In the genomic region with DNA sequence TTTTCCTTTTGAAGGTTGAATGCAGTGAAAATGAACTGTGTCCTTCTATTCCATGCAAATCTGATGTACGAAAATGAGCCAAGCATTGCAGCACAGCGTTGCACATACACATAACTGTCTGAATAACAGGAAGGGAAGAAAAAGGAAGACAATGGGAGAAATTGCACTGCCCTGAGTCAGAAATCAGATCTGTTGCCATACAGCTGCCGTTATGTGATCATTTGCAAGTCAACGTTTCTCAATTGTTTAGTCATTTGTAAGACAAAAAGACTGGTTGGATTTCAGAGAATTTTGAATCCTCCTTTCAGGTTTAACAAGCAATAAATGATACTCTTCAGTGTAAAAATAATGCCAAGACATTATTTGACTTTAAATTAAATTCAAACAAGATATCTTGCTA, we compare ENCODE assay signal across 16 cellular contexts.
A peak's percentile ranks its signal among the peaks of the same experiment; 100 is the strongest.
DNase-seq lines count a peak whose midpoint lies in the region; FAIRE-seq and TF ChIP-seq lines count a peak whose summit lies in the region.
"Had no signal": no experiment of that assay in that cellular context is flagged by ENCODE, and none has a peak within 500 bp of the region (broad histone marks: within the 10 kb centered on the region; RNA-seq: fewer than 3 reads in every experiment).

No MANE protein-coding gene starts in this region.

- H3K27ac ChIP-seq in H1 (ENCODE audit: low read depth, low read length), result no peak overlapping the region
- no peak overlapping the region for H3K27ac ChIP-seq in mesenchymal stem cell (ENCODE audit: low read length, poor library complexity, severe bottlenecking)
- H3K27ac ChIP-seq: WERI-Rb-1 had no signal

- H3K4ac ChIP-seq in H1 (replicated peaks; ENCODE audit: insufficient read length, low read depth, low read length) (no peak overlapping the region), mesenchymal stem cell (ENCODE audit: low read depth in 1 of 2, low read length in 2 of 2) (no peak overlapping the region)

- H4K5ac ChIP-seq in H1 (ENCODE audit: insufficient read length, low read depth, low read length), result no peak overlapping the region

- no peak overlapping the region for H3K56ac ChIP-seq in H1 (replicated peaks; ENCODE audit: insufficient read length, low read depth, low read length)

- H3K4me2 ChIP-seq in H1 (ENCODE audit: insufficient read depth in 1 of 2, low read depth in 2 of 2, low read length in 2 of 2) (peak overlapping the region; percentile 44 to 54; a peak in 3 of 4 replicates), mesenchymal stem cell (ENCODE audit: low read length, poor library complexity, severe bottlenecking) (no peak overlapping the region)

- H3K27me3 ChIP-seq in MG63 (no peaks in the 10 kb centered on the region), H1 (replicated peaks in 1 of 4; ENCODE audit: control insufficient read depth in 3 of 4, extremely low read depth in 1 of 4, insufficient read depth in 3 of 4, low read length in 3 of 4) (no peaks in the 10 kb centered on the region), mesenchymal stem cell (ENCODE audit: control insufficient read depth in 1 of 2, insufficient read depth in 1 of 2, low read length in 2 of 2) (no peaks in the 10 kb centered on the region)

- FAIRE-seq in H1 (lab: Jason Lieb, UNC), result no peak
- FAIRE-seq: GM12891 had no signal

- H3K4me1 ChIP-seq in H1 (replicated peaks in 1 of 4; ENCODE audit: control insufficient read depth in 3 of 4, insufficient read depth in 4 of 4, low read length in 3 of 4) (peaks cover 4 to 7% (median 6%) of the 10 kb centered on the region in 4 experiments), mesenchymal stem cell (ENCODE audit: control insufficient read depth, insufficient read depth, low read depth, low read length) (no peaks in the 10 kb centered on the region)

- H3K18ac ChIP-seq in H1 (ENCODE audit: extremely low read depth, low read length), result no peak overlapping the region
- H3K18ac ChIP-seq in mesenchymal stem cell (ENCODE audit: low read depth in 1 of 2, low read length in 2 of 2), result no peak overlapping the region

- no peak overlapping the region for H2BK15ac ChIP-seq in H1 (ENCODE audit: low read length)
- H2BK15ac ChIP-seq in mesenchymal stem cell (ENCODE audit: low read depth, poor library complexity, severe bottlenecking), result no peak overlapping the region

- H4K8ac ChIP-seq in H1 (ENCODE audit: extremely low read depth, insufficient read depth, low read length) (no peak overlapping the region), mesenchymal stem cell (ENCODE audit: low read length) (no peak overlapping the region)

- H3K9ac ChIP-seq in H1 (replicated peaks in 1 of 4; ENCODE audit: extremely low read depth in 1 of 4, low read depth in 3 of 4, low read length in 3 of 4), result no peak overlapping the region
- peak overlapping the region; percentile 69 for H3K9ac ChIP-seq in mesenchymal stem cell (ENCODE audit: low read length)

- H2BK12ac ChIP-seq in H1 (ENCODE audit: low read depth, low read length) (no peak overlapping the region), mesenchymal stem cell (ENCODE audit: low read length in 2 of 2) (no peak overlapping the region)

- H2AK5ac ChIP-seq in H1 (ENCODE audit: low read depth, low read length) (no peak overlapping the region), mesenchymal stem cell (ENCODE audit: low read length, severe bottlenecking) (no peak overlapping the region)

- H2AFZ ChIP-seq in H1 (ENCODE audit: low read length) (no peak overlapping the region), mesenchymal stem cell (ENCODE audit: low read depth, low read length) (no peak overlapping the region)

- no peak overlapping the region for H3K14ac ChIP-seq in H1 (ENCODE audit: insufficient read length)
- H3K14ac ChIP-seq in mesenchymal stem cell (ENCODE audit: low read length in 2 of 2), result no peak overlapping the region

- TF ChIP-seq CTCF in AG10803 (conservative IDR thresholded peaks at IDR 0.05; ENCODE audit: low read length), result no peak
- no peak for TF ChIP-seq CTCF in H1 (IDR thresholded peaks at IDR 0.05; ENCODE audit: control extremely low read depth in 1 of 3, insufficient read depth in 1 of 3, low read depth in 1 of 3, low read length in 3 of 3)

- 40% methylated on average over 4 of the region's 4 CpGs; no CpG with 5 or more reads in 1 of the 2 experiments for WGBS in H1 (ENCODE audit: extremely low coverage in 1 of 2, insufficient coverage in 1 of 2, insufficient read length in 1 of 2, insufficient replicate concordance in 2 of 2, low coverage in 1 of 2, low lambda C conversion rate in 2 of 2, missing lambda C conversion rate in 1 of 2), 2 experiments
- WGBS in mesenchymal stem cell, result 49% methylated on average over 4 of the region's 4 CpGs

- DNase-seq in AG10803 (ENCODE audit: low read depth) (peak; percentile 80), MG63 (peak; percentile 6), H1 (ENCODE audit: low read depth in 1 of 2, low spot score in 2 of 2) (peak in 1 of 2 experiments; percentile 10), mesenchymal stem cell (peak; percentile 29), cerebellar nuclear complex (lab: John Stamatoyannopoulos, UW) (no peak), anterior cingulate cortex (lab: John Stamatoyannopoulos, UW) (no peak), NCI-H226 (no peak), NOMO-1 treated with DMSO at 0.1 percent for 48 hours (lab: John Stamatoyannopoulos, UW; ENCODE audit: unreplicated experiment) (no peak)
- DNase-seq: cortex of kidney; glutamatergic neuron; NCI-H1105 treated with DMSO at 0.1 percent for 48 hours; NCI-H510A treated with DMSO at 0.1 percent for 48 hours; stimulated activated CD4-positive, alpha-beta T cell treated with anti-CD3 and anti-CD28 coated beads, Interleukin-2, amount 100 ng/mL, for 48 hours; WERI-Rb-1 had no signal

- no peak overlapping the region for H4K91ac ChIP-seq in H1 (replicated peaks; ENCODE audit: insufficient read length, low read length)
- no peak overlapping the region for H4K91ac ChIP-seq in mesenchymal stem cell (ENCODE audit: low read length)

- no peak for TF ChIP-seq RAD21 in H1 (IDR thresholded peaks at IDR 0.05 in 1 of 2, conservative IDR thresholded peaks at IDR 0.05 in 1 of 2; ENCODE audit: low read depth in 2 of 2, low read length in 2 of 2)

- no peaks in the 10 kb centered on the region for H3K23me2 ChIP-seq in H1 (ENCODE audit: low read depth, low read length)

- no peaks in the 10 kb centered on the region for H3K36me3 ChIP-seq in MG63
- H3K36me3 ChIP-seq in H1 (ENCODE audit: control insufficient read depth in 2 of 4, insufficient read depth in 4 of 4, low read length in 3 of 4), result no peaks in the 10 kb centered on the region
- no peaks in the 10 kb centered on the region for H3K36me3 ChIP-seq in mesenchymal stem cell (ENCODE audit: control insufficient read depth in 1 of 2, insufficient read depth in 2 of 2, low read depth in 1 of 2, low read length in 2 of 2)
- H3K36me3 ChIP-seq: WERI-Rb-1 had no signal

- no peak overlapping the region for H3K4me3 ChIP-seq in AG10803 (ENCODE audit: low read length)
- H3K4me3 ChIP-seq in MG63, result no peak overlapping the region
- peak overlapping the region in 1 of 4 experiments; percentile 24; a peak in 1 of 8 replicates for H3K4me3 ChIP-seq in H1 (ENCODE audit: extremely low read depth in 1 of 4, insufficient read depth in 2 of 4, low read depth in 3 of 4, low read length in 4 of 4)
- no peak overlapping the region for H3K4me3 ChIP-seq in mesenchymal stem cell (ENCODE audit: insufficient read depth in 1 of 2, low read depth in 1 of 2, low read length in 2 of 2)
- H3K4me3 ChIP-seq: lung had no signal

- CTCF ChIA-PET in H1 (lab: Charles Lee; ENCODE audit: partially characterized antibody), result interaction anchor here (2.0 kb wide), 1 partner anchor 281 kb away, joined by 4 read pairs; no protein-coding TSS in a partner anchor

- H2BK20ac ChIP-seq in H1 (ENCODE audit: low read length), result no peak overlapping the region

- no peak for TF ChIP-seq EP300 in H1 (IDR thresholded peaks at IDR 0.05; ENCODE audit: borderline replicate concordance in 1 of 2, low read depth in 2 of 2, low read length in 2 of 2)

- H3K23ac ChIP-seq in H1 (ENCODE audit: insufficient read length) (no peak overlapping the region), mesenchymal stem cell (ENCODE audit: low read length in 2 of 2) (no peak overlapping the region)

- no peaks in the 10 kb centered on the region for H4K20me1 ChIP-seq in H1 (replicated peaks in 1 of 2; ENCODE audit: control insufficient read depth in 1 of 2, insufficient read depth in 2 of 2, low read length in 2 of 2)

- no peaks in the 10 kb centered on the region for H3K79me1 ChIP-seq in H1 (ENCODE audit: low read depth, low read length)
- H3K79me1 ChIP-seq in mesenchymal stem cell (replicated peaks; ENCODE audit: low read length, poor library complexity, severe bottlenecking), result no peaks in the 10 kb centered on the region

- TF ChIP-seq POLR2A in H1 (IDR thresholded peaks at IDR 0.05; ENCODE audit: control extremely low read depth in 1 of 2, low read depth in 2 of 2, low read length in 2 of 2), result no peak

- POLR2A ChIA-PET in H1 (lab: Charles Lee; ENCODE audit: partially characterized antibody), result no interaction called here

- no peaks in the 10 kb centered on the region for H3K79me2 ChIP-seq in H1 (ENCODE audit: control insufficient read depth in 1 of 2, insufficient read depth in 2 of 2, low read length in 2 of 2)

- H2BK5ac ChIP-seq in H1 (ENCODE audit: low read depth, low read length) (0 out of 2 replicates have a peak overlapping the region, but pooled peaks have one; percentile 2), mesenchymal stem cell (ENCODE audit: low read depth, low read length, poor library complexity, severe bottlenecking) (no peak overlapping the region)

- no peak overlapping the region for H2BK120ac ChIP-seq in H1 (replicated peaks; ENCODE audit: low read depth, low read length)
- no peak overlapping the region for H2BK120ac ChIP-seq in mesenchymal stem cell (ENCODE audit: low read depth, low read length)

- H3K9me3 ChIP-seq in MG63 (no peaks in the 10 kb centered on the region), H1 (ENCODE audit: insufficient read depth in 2 of 2, low read depth in 1 of 2, low read length in 1 of 2) (no peaks in the 10 kb centered on the region), mesenchymal stem cell (ENCODE audit: control insufficient read depth, low read length) (peaks cover 15% of the 10 kb centered on the region)

TF ChIP-seq in H1, 55 proteins besides CTCF, POLR2A, EP300 and RAD21:
- TF ChIP-seq HDAC6 (IDR thresholded peaks at IDR 0.05; ENCODE audit: low read depth, low read length), result no peak
- TF ChIP-seq SP2 (IDR thresholded peaks at IDR 0.05; ENCODE audit: low read length), result no peak
- TF ChIP-seq KDM5A (IDR thresholded peaks at IDR 0.05; ENCODE audit: low read length), result no peak
- no peak for TF ChIP-seq SAP30 (IDR thresholded peaks at IDR 0.05; ENCODE audit: insufficient read depth, insufficient replicate concordance, low read length)
- TF ChIP-seq NANOG (IDR thresholded peaks at IDR 0.05; ENCODE audit: insufficient read depth, low read depth, low read length, poor library complexity, severe bottlenecking), result no peak
- no peak for TF ChIP-seq BCL11A (IDR thresholded peaks at IDR 0.05; ENCODE audit: low read depth in 2 of 2, low read length in 2 of 2)
TF ChIP-seq in H1: peak in this region for 0.

Comparison
In these comparisons a context has a peak if more than half of its experiments do, and no peak if none do; other contexts are left out.
1. DNase-seq: peak in AG10803 (single experiment), MG63 (single experiment) and mesenchymal stem cell (single experiment); none in cerebellar nuclear complex (0 of 2), anterior cingulate cortex (0 of 58), NCI-H226 (single experiment) and NOMO-1 treated with DMSO at 0.1 percent for 48 hours (single experiment).